ENCODE assay signal across 1 cellular context in the genomic region with DNA sequence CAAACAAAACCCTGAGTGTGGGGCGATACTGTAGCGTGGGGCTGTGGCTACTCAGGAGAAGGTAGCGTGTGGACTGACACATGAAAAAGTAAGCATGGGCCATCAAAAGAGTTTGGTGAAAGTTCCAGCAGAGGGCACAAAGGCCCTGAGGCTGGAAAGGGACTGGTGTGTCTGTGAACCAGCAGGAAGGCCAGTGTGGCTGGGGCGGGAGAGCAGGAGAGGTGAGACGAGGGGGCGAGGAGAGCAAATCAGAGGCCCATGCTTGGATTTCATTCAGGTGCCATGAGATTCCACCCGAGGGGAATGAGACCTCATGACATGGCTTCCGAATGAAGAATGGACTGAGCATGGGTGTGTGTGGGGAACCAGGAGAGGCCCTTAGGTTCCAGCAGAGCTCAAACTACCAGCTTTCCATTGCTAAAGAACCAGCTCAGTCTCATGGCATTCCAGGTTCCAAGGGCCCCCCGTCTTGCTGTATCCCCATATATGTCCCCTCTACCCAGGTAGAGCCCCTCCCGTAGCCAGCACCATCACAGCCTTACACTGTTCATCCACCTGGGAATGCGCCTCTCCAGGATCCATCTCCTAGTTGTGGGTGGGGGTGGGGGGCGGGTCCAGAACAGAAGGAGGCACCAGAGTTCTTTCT.
A peak's percentile ranks its signal among the peaks of the same experiment; 100 is the strongest.
TF ChIP-seq lines count a peak whose summit lies in the region.

No MANE protein-coding gene starts in this region.

TF ChIP-seq in WTC11, 78 proteins besides CTCF, POLR2A, EP300 and RAD21 (continued from another document):
- TF ChIP-seq AR (CRISPR knock-in tag; IDR thresholded peaks at IDR 0.05) = peak; percentile 73; the same call in 1 of the 2 replicates
- 0 out of 2 replicates have a peak, but pooled peaks have one; percentile 33 for TF ChIP-seq NFATC4 (CRISPR knock-in tag; IDR thresholded peaks at IDR 0.05)
